ENCODE assay signal across 19 cellular contexts in genomic region chr6:138371452-138371711, GRCh38. TPM values are rescaled to one million over a fixed set of nuclear protein-coding genes. Genes with fewer than 3 reads are reported as not detected.
DNase-seq lines count a peak whose midpoint lies in the region; ATAC-seq, FAIRE-seq and TF ChIP-seq lines count a peak whose summit lies in the region.
"Had no signal": no experiment of that assay in that cellular context is flagged by ENCODE, and none has a peak within 500 bp of the region (broad histone marks: within the 10 kb centered on the region; RNA-seq: fewer than 3 reads in every experiment).

No MANE protein-coding gene starts in this region.

- no peaks in the 10 kb centered on the region for H3K36me3 ChIP-seq in PC-9 (ENCODE audit: low read depth)
- H3K36me3 ChIP-seq in endothelial cell of umbilical vein (ENCODE audit: control insufficient read depth in 2 of 2, extremely low read depth in 1 of 2, insufficient read depth in 2 of 2, low read length in 2 of 2): no peaks in the 10 kb centered on the region
- H3K36me3 ChIP-seq in SK-N-SH (replicated peaks in 1 of 2; ENCODE audit: control insufficient read depth in 1 of 2, insufficient read depth in 2 of 2, low read length in 1 of 2): no peaks in the 10 kb centered on the region
- H3K36me3 ChIP-seq: Peyer's patch had no signal

- TF ChIP-seq CTCF in PC-9 (conservative IDR thresholded peaks at IDR 0.05): no peak
- TF ChIP-seq CTCF in endothelial cell of umbilical vein (IDR thresholded peaks at IDR 0.05; ENCODE audit: extremely low read depth in 1 of 2, insufficient read depth in 1 of 2, low read depth in 1 of 2, low read length in 2 of 2): no peak
- TF ChIP-seq CTCF in nephron (IDR thresholded peaks at IDR 0.05; ENCODE audit: unreplicated experiment in 3 of 3): no peak
- no peak for TF ChIP-seq CTCF in foreskin fibroblast (IDR thresholded peaks at IDR 0.05; ENCODE audit: low read depth, low read length)
- TF ChIP-seq CTCF in SK-N-SH (IDR thresholded peaks at IDR 0.05): no peak

- H3K4me3 Mint-ChIP-seq in nephron: no peak overlapping the region
- H3K4me3 Mint-ChIP-seq: CD14-positive monocyte, IgD-negative memory B cell had no signal

- H3F3A ChIP-seq in PC-9 (ENCODE audit: insufficient read depth, low read depth) (no peaks in the 10 kb centered on the region), SK-N-SH (replicated peaks; ENCODE audit: insufficient read depth) (no peaks in the 10 kb centered on the region)

- no peak for DNase-seq in PC-9
- no peak for DNase-seq in endothelial cell of umbilical vein (ENCODE audit: low read depth, low spot score)
- DNase-seq in foreskin fibroblast: no peak
- no peak for DNase-seq in SK-N-SH
- DNase-seq in AML-193 (lab: John Stamatoyannopoulos, UW): no peak
- DNase-seq: DMS79; Karpas-422; NCI-H1930; NCI-H2227 treated with DMSO at 0.1 percent for 48 hours; NCI-H510A treated with DMSO at 0.1 percent for 48 hours; NCI-H774; NK-92 treated with Interleukin-12 subunit alpha and Interleukin-12 subunit beta, amount 100 ng/mL, for 24 hours; Peyer's patch had no signal

- no TSS peak for BruUV-seq in PC-9 (replicated peaks; lab: Mats Ljungman, UMichigan)
- no TSS peak for BruUV-seq in endothelial cell of umbilical vein (replicated peaks; lab: Mats Ljungman, UMichigan)

- dilution Hi-C loops in endothelial cell of umbilical vein (cut with MboI; ENCODE audit: extremely low pct_ligation_motif_present, low sequenced_read_pairs): no loop called here

- peaks cover 6% of the 10 kb centered on the region for H3K4me1 Mint-ChIP-seq in nephron

- no peak for TF ChIP-seq POLR2A in endothelial cell of umbilical vein (IDR thresholded peaks at IDR 0.05; ENCODE audit: low read depth, low read length)

- intact Hi-C loops in PC-9 (cut with micrococcal nuclease; ENCODE audit: unreplicated experiment) (no loop called here), endothelial cell of umbilical vein (cut with micrococcal nuclease) (no loop called here)

- H3K9me3 ChIP-seq in PC-9 (ENCODE audit: insufficient read depth, low read depth) (no peaks in the 10 kb centered on the region), endothelial cell of umbilical vein (replicated peaks; ENCODE audit: control insufficient read depth, insufficient read depth, low read length) (no peaks in the 10 kb centered on the region), SK-N-SH (no peaks in the 10 kb centered on the region)
- H3K9me3 ChIP-seq: Peyer's patch had no signal

- WGBS in SK-N-SH (ENCODE audit: low lambda C conversion rate): 19% methylated on average over 3 of the region's 3 CpGs

- POLR2A ChIA-PET in PC-9 (lab: Charles Lee; ENCODE audit: unreplicated experiment): no interaction called here
- POLR2A ChIA-PET in endothelial cell of umbilical vein (lab: Charles Lee): interaction anchor here (0.7 kb wide), 1 partner anchor 74 kb away, joined by 4 read pairs; no protein-coding TSS in a partner anchor
- POLR2A ChIA-PET in SK-N-SH (lab: Yijun Ruan, JAX): no interaction called here

- H2AFZ ChIP-seq in PC-9 (peak overlapping the region; percentile 42; the same call in 1 of the 2 replicates), endothelial cell of umbilical vein (ENCODE audit: low read depth, low read length) (peak overlapping the region; percentile 23), SK-N-SH (ENCODE audit: low read depth) (no peak overlapping the region)

- ATAC-seq in activated CD4-positive, CD25-positive, alpha-beta regulatory T cell treated with anti-CD3 and anti-CD28 coated beads, Interleukin-2, amount 50 U/mL, for 24 hours: no peak

- peak overlapping the region in 2 of 3 experiments; percentile 57 to 72 for H3K27ac Mint-ChIP-seq in nephron
- H3K27ac Mint-ChIP-seq: IgD-negative memory B cell had no signal

- H3K9ac ChIP-seq in endothelial cell of umbilical vein (replicated peaks; ENCODE audit: extremely low read depth, insufficient read depth, low read length) (no peak overlapping the region), SK-N-SH (no peak overlapping the region)

- no peaks in the 10 kb centered on the region for H3K36me3 Mint-ChIP-seq in nephron (ENCODE audit: low read depth)
- H3K36me3 Mint-ChIP-seq: CD14-positive monocyte, IgD-negative memory B cell had no signal

- no peaks in the 10 kb centered on the region for H3K27me3 Mint-ChIP-seq in nephron (ENCODE audit: low read depth)

- no peaks in the 10 kb centered on the region for H3K9me1 ChIP-seq in endothelial cell of umbilical vein (replicated peaks; ENCODE audit: control insufficient read depth, extremely low read depth, insufficient read depth, low read length)

- no peak for TF ChIP-seq RAD21 in SK-N-SH (IDR thresholded peaks at IDR 0.05; ENCODE audit: low read length)

- no peaks in the 10 kb centered on the region; the same call in 1 of the 2 replicates for H3K9me2 ChIP-seq in PC-9 (ENCODE audit: insufficient read depth)
- H3K9me2 ChIP-seq in SK-N-SH: no peaks in the 10 kb centered on the region

- CTCF ChIA-PET in PC-9 (lab: Charles Lee): no interaction called here
- CTCF ChIA-PET in endothelial cell of umbilical vein (lab: Charles Lee): interaction anchor here (1.6 to 1.8 kb wide), 3 partner anchors 12 to 256 kb away, joined by 4 to 9 read pairs (median 7); no protein-coding TSS in a partner anchor
- CTCF ChIA-PET in SK-N-SH (lab: Yijun Ruan, JAX): interaction anchor here (1.6 to 1.9 kb wide), 2 partner anchors 19 to 33 kb away, joined by 5 to 7 read pairs; partner anchors contain the start of gene HEBP2

- peaks cover 12% of the 10 kb centered on the region for H3K9me3 Mint-ChIP-seq in nephron

- H3K4me2 ChIP-seq in PC-9 (peak overlapping the region; percentile 61), endothelial cell of umbilical vein (ENCODE audit: insufficient read depth, low read length) (peak overlapping the region; percentile 83), SK-N-SH (no peak overlapping the region)

- H3K4me3 ChIP-seq in PC-9: peak overlapping the region; percentile 9; the same call in 1 of the 2 replicates
- no peak overlapping the region for H3K4me3 ChIP-seq in endothelial cell of umbilical vein (replicated peaks in 1 of 3; ENCODE audit: insufficient read depth in 1 of 3, low read depth in 1 of 3, low read length in 3 of 3)
- H3K4me3 ChIP-seq in foreskin fibroblast (ENCODE audit: low read depth in 1 of 2, low read length in 2 of 2): no peak overlapping the region
- no peak overlapping the region for H3K4me3 ChIP-seq in SK-N-SH (ENCODE audit: low read depth in 2 of 2, low read length in 1 of 2)
- H3K4me3 ChIP-seq: Peyer's patch had no signal

- H3K4me1 ChIP-seq in PC-9 (replicated peaks; ENCODE audit: insufficient read depth) (peaks cover 29% of the 10 kb centered on the region), endothelial cell of umbilical vein (ENCODE audit: control insufficient read depth, extremely low read depth, insufficient read depth, low read length) (peaks cover 23% of the 10 kb centered on the region), SK-N-SH (ENCODE audit: control insufficient read depth in 1 of 2, insufficient read depth in 2 of 2, low read depth in 1 of 2, low read length in 1 of 2) (no peaks in the 10 kb centered on the region; a peak in 1 of 4 replicates)
- H3K4me1 ChIP-seq: Peyer's patch had no signal

- H3K27me3 ChIP-seq in PC-9 (ENCODE audit: insufficient read depth, low read depth) (no peaks in the 10 kb centered on the region), endothelial cell of umbilical vein (ENCODE audit: control insufficient read depth in 2 of 2, insufficient read depth in 2 of 2, low read length in 2 of 2) (no peaks in the 10 kb centered on the region), SK-N-SH (ENCODE audit: insufficient read depth) (no peaks in the 10 kb centered on the region)
- H3K27me3 ChIP-seq: Peyer's patch had no signal

- TF ChIP-seq EP300 in SK-N-SH (IDR thresholded peaks at IDR 0.05; ENCODE audit: borderline replicate concordance in 1 of 2, low read depth in 1 of 2, low read length in 1 of 2): no peak

- FAIRE-seq in endothelial cell of umbilical vein (lab: Jason Lieb, UNC): no peak
- FAIRE-seq: H54 had no signal

- H3K27ac ChIP-seq in PC-9 (peak overlapping the region; percentile 57), endothelial cell of umbilical vein (ENCODE audit: insufficient read depth, low read depth, low read length) (peak overlapping the region; percentile 35), SK-N-SH (ENCODE audit: low read depth in 2 of 2, low read length in 1 of 2) (no peak overlapping the region)
- H3K27ac ChIP-seq: Peyer's patch had no signal

- H3K79me2 ChIP-seq in PC-9 (ENCODE audit: low read depth) (no peaks in the 10 kb centered on the region), endothelial cell of umbilical vein (ENCODE audit: control insufficient read depth, insufficient read depth, low read length) (no peaks in the 10 kb centered on the region), SK-N-SH (ENCODE audit: insufficient read depth) (no peaks in the 10 kb centered on the region)

- no peaks in the 10 kb centered on the region for H4K20me1 ChIP-seq in PC-9 (ENCODE audit: insufficient read depth)
- H4K20me1 ChIP-seq in endothelial cell of umbilical vein (replicated peaks; ENCODE audit: control insufficient read depth, extremely low read depth, insufficient read depth, low read length): no peaks in the 10 kb centered on the region
- no peaks in the 10 kb centered on the region for H4K20me1 ChIP-seq in SK-N-SH (ENCODE audit: insufficient read depth)

RNA-seq across cellular contexts. Expression of gene SMIM28, which starts 6.3 kb away (rescaled TPM):
- not detected in 2 replicates for total RNA-seq in PC-9 (2021)
- total RNA-seq in endothelial cell of umbilical vein: not detected in 2 replicates
- not detected in 2 replicates for polyA plus RNA-seq in endothelial cell of umbilical vein
- polyA plus RNA-seq in endothelial cell of umbilical vein (2011; cell fraction: cytosol; rRNA removed): not detected in 2 replicates
- not detected in 2 replicates for polyA plus RNA-seq in endothelial cell of umbilical vein (2011; cell fraction: nucleus; rRNA removed)
- polyA plus RNA-seq in endothelial cell of umbilical vein (2012): not detected in 2 replicates
- not detected in 2 replicates for polyA minus RNA-seq in endothelial cell of umbilical vein
- not detected for polyA minus RNA-seq in endothelial cell of umbilical vein (2011; cell fraction: cytosol; rRNA and poly(A)+ RNA removed)
- not detected in 2 replicates for polyA minus RNA-seq in endothelial cell of umbilical vein (2011; cell fraction: nucleus; rRNA and poly(A)+ RNA removed)
- not detected in 2 replicates for polyA plus RNA-seq in SK-N-SH (2012; rRNA removed)
- not detected in 2 replicates for polyA plus RNA-seq in SK-N-SH (2012; cell fraction: cytosol; rRNA removed)
- not detected in 2 replicates for polyA plus RNA-seq in SK-N-SH (2012; cell fraction: nucleus; rRNA removed)
- total RNA-seq: MCF 10A, Peyer's patch had no signal
- polyA plus RNA-seq: CD14-positive monocyte, IgD-negative memory B cell had no signal

RNA-seq across cellular contexts. Expression of gene HEBP2, which starts 32.6 kb away (rescaled TPM):
- total RNA-seq in PC-9 (2021) (41.0 and 55.0 TPM in 2 replicates), endothelial cell of umbilical vein (75.3 and 81.2 TPM in 2 replicates)
- polyA plus RNA-seq in endothelial cell of umbilical vein (22.5 and 22.6 TPM in 2 replicates), SK-N-SH (2012; rRNA removed) (4.8 and 7.6 TPM in 2 replicates)
- polyA plus RNA-seq in endothelial cell of umbilical vein (2011; cell fraction: cytosol; rRNA removed): 10.6 and 12.2 TPM in 2 replicates
- 6.7 and 10.0 TPM in 2 replicates for polyA plus RNA-seq in endothelial cell of umbilical vein (2011; cell fraction: nucleus; rRNA removed)
- polyA plus RNA-seq in endothelial cell of umbilical vein (2012): 58.9 and 90.7 TPM in 2 replicates
- 2.9 and 4.2 TPM in 2 replicates for polyA minus RNA-seq in endothelial cell of umbilical vein
- polyA minus RNA-seq in endothelial cell of umbilical vein (2011; cell fraction: cytosol; rRNA and poly(A)+ RNA removed): 0.72 TPM
- polyA minus RNA-seq in endothelial cell of umbilical vein (2011; cell fraction: nucleus; rRNA and poly(A)+ RNA removed): 1.9 and 2.3 TPM in 2 replicates
- 5.1 and 5.7 TPM in 2 replicates for polyA plus RNA-seq in SK-N-SH (2012; cell fraction: cytosol; rRNA removed)
- polyA plus RNA-seq in SK-N-SH (2012; cell fraction: nucleus; rRNA removed): 3.9 and 6.0 TPM in 2 replicates

Comparison
In these comparisons a context has a peak if more than half of its experiments do, and no peak if none do; other contexts are left out.
1. H3K27ac ChIP-seq: peak in PC-9 (single experiment) and endothelial cell of umbilical vein (single experiment); none in SK-N-SH (0 of 2).